Comparison of ENCODE assay signal across 1 cellular context in the genomic region with DNA sequence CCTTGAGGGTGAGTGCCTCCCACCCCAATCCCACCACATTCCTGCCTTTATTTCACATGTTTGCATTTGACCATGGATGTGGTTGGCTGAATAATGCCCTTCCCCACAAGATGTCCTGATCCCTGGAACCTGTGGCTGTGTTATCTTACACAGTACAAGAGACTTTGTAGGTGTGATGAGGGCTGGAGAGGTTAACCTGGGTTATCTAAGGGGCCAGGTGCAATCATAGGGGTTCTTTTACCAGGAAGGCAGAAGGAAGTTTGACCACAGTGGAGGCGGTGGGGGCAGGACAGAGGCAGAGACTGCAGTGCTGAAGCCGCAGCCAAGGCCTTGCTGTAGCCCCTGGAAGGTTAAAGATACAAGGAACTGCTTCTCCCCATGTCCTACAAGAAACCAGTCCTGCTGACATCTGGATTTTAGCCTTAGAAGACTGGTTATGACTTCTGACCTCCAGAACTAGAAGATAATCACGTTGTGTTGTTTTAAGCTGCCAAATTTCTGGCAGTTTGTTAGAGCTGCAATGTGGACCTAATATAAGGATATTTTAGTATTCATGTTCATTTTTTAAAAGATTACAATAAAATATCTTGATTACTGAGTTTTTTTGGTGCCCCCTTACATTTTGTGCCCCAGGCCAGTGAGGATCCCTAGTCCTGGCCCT.
TF ChIP-seq lines count a peak whose summit lies in the region.

No MANE protein-coding gene starts in this region.

TF ChIP-seq in K562, 482 proteins besides CTCF, POLR2A, EP300 and RAD21 (continues in another document):
- no peak for TF ChIP-seq MCM2 (IDR thresholded peaks at IDR 0.05; ENCODE audit: low read depth)
- peak; percentile 94 for TF ChIP-seq ARID1B (IDR thresholded peaks at IDR 0.05)
- peak; percentile 32; the same call in 1 of the 2 replicates for TF ChIP-seq EP400 (IDR thresholded peaks at IDR 0.05)
- TF ChIP-seq, protein P1, sequence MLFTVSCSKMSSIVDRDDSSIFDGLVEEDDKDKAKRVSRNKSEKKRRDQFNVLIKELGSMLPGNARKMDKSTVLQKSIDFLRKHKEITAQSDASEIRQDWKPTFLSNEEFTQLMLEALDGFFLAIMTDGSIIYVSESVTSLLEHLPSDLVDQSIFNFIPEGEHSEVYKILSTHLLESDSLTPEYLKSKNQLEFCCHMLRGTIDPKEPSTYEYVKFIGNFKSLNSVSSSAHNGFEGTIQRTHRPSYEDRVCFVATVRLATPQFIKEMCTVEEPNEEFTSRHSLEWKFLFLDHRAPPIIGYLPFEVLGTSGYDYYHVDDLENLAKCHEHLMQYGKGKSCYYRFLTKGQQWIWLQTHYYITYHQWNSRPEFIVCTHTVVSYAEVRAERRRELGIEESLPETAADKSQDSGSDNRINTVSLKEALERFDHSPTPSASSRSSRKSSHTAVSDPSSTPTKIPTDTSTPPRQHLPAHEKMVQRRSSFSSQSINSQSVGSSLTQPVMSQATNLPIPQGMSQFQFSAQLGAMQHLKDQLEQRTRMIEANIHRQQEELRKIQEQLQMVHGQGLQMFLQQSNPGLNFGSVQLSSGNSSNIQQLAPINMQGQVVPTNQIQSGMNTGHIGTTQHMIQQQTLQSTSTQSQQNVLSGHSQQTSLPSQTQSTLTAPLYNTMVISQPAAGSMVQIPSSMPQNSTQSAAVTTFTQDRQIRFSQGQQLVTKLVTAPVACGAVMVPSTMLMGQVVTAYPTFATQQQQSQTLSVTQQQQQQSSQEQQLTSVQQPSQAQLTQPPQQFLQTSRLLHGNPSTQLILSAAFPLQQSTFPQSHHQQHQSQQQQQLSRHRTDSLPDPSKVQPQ (CRISPR knock-in tag; IDR thresholded peaks at IDR 0.05; ENCODE audit: borderline replicate concordance), result no peak
- peak; percentile 63; the same call in 1 of the 2 replicates for TF ChIP-seq ZBTB7A (IDR thresholded peaks at IDR 0.05; ENCODE audit: borderline replicate concordance, control insufficient read depth, low read depth, low read length)
- peak; percentile 79; the same call in 1 of the 2 replicates for TF ChIP-seq ESRRA (IDR thresholded peaks at IDR 0.05; ENCODE audit: borderline replicate concordance, low read depth)
- TF ChIP-seq ETV6 (IDR thresholded peaks at IDR 0.05; ENCODE audit: borderline replicate concordance in 1 of 2, low read depth in 2 of 2, low read length in 1 of 2), result peak; percentile 43 to 93; a peak in 3 of 4 replicates
- TF ChIP-seq ETV6 (CRISPR knock-in tag; IDR thresholded peaks at IDR 0.05; ENCODE audit: borderline replicate concordance), result no peak
- peak; percentile 74 for TF ChIP-seq MTA2 (IDR thresholded peaks at IDR 0.05; ENCODE audit: low read depth)
- no peak for TF ChIP-seq PTRF (tag; IDR thresholded peaks at IDR 0.05)
- peak; percentile 36 to 85 for TF ChIP-seq MAZ (CRISPR knock-in tag; conservative IDR thresholded peaks at IDR 0.05 in 1 of 2, IDR thresholded peaks at IDR 0.05 in 1 of 2)
- peak; percentile 39 for TF ChIP-seq TBP (optimal IDR thresholded peaks at IDR 0.05; ENCODE audit: low read depth, low read length)
- TF ChIP-seq, protein P2, sequence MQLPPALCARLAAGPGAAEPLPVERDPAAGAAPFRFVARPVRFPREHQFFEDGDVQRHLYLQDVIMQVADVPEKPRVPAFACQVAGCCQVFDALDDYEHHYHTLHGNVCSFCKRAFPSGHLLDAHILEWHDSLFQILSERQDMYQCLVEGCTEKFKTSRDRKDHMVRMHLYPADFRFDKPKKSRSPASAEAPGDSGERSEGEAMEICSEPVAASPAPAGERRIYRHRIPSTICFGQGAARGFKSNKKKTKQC (CRISPR knock-in tag; IDR thresholded peaks at IDR 0.05), result 0 out of 2 replicates have a peak, but pooled peaks have one; percentile 19
- TF ChIP-seq ILF3 (IDR thresholded peaks at IDR 0.05; ENCODE audit: borderline replicate concordance), result no peak
- TF ChIP-seq PHB2 (IDR thresholded peaks at IDR 0.05; ENCODE audit: low read depth), result peak; percentile 32; the same call in 1 of the 2 replicates
- peak; percentile 92 for TF ChIP-seq NCOR1 (IDR thresholded peaks at IDR 0.05)
- TF ChIP-seq SMAD4 (CRISPR knock-in tag; conservative IDR thresholded peaks at IDR 0.05), result peak; percentile 87
- peak; percentile 96 for TF ChIP-seq TEAD4 (IDR thresholded peaks at IDR 0.05; ENCODE audit: low read length)
- no peak for TF ChIP-seq TEAD4 (CRISPR knock-in tag; IDR thresholded peaks at IDR 0.05; ENCODE audit: borderline replicate concordance)
- TF ChIP-seq, protein P3, sequence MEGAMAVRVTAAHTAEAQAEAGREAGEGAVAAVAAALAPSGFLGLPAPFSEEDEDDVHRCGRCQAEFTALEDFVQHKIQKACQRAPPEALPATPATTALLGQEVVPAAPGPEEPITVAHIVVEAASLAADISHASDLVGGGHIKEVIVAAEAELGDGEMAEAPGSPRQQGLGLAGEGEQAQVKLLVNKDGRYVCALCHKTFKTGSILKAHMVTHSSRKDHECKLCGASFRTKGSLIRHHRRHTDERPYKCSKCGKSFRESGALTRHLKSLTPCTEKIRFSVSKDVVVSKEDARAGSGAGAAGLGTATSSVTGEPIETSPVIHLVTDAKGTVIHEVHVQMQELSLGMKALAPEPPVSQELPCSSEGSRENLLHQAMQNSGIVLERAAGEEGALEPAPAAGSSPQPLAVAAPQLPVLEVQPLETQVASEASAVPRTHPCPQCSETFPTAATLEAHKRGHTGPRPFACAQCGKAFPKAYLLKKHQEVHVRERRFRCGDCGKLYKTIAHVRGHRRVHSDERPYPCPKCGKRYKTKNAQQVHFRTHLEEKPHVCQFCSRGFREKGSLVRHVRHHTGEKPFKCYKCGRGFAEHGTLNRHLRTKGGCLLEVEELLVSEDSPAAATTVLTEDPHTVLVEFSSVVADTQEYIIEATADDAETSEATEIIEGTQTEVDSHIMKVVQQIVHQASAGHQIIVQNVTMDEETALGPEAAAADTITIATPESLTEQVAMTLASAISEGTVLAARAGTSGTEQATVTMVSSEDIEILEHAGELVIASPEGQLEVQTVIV (CRISPR knock-in tag; IDR thresholded peaks at IDR 0.05; ENCODE audit: borderline replicate concordance), result no peak
- 0 out of 2 replicates have a peak, but pooled peaks have one; percentile 20 for TF ChIP-seq ZNF644 (tag; IDR thresholded peaks at IDR 0.05; ENCODE audit: low read depth)
- TF ChIP-seq KLF16 (IDR thresholded peaks at IDR 0.05), result peak; percentile 92
- TF ChIP-seq RBBP5 (IDR thresholded peaks at IDR 0.05; ENCODE audit: borderline replicate concordance, insufficient read depth, low read length, poor library complexity, severe bottlenecking), result peak; percentile 58
- TF ChIP-seq SUPT5H (IDR thresholded peaks at IDR 0.05), result no peak
- TF ChIP-seq CXXC5 (CRISPR knock-in tag; IDR thresholded peaks at IDR 0.05), result peak; percentile 64
- peak; percentile 80; the same call in 1 of the 2 replicates for TF ChIP-seq ZKSCAN8 (CRISPR knock-in tag; IDR thresholded peaks at IDR 0.05)
- TF ChIP-seq, protein P4, sequence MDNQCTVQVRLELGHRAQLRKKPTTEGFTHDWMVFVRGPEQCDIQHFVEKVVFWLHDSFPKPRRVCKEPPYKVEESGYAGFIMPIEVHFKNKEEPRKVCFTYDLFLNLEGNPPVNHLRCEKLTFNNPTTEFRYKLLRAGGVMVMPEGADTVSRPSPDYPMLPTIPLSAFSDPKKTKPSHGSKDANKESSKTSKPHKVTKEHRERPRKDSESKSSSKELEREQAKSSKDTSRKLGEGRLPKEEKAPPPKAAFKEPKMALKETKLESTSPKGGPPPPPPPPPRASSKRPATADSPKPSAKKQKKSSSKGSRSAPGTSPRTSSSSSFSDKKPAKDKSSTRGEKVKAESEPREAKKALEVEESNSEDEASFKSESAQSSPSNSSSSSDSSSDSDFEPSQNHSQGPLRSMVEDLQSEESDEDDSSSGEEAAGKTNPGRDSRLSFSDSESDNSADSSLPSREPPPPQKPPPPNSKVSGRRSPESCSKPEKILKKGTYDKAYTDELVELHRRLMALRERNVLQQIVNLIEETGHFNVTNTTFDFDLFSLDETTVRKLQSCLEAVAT (IDR thresholded peaks at IDR 0.05), result peak in 1 of 2 experiments; percentile 77; a peak in 2 of 4 replicates
- TF ChIP-seq, protein P5, sequence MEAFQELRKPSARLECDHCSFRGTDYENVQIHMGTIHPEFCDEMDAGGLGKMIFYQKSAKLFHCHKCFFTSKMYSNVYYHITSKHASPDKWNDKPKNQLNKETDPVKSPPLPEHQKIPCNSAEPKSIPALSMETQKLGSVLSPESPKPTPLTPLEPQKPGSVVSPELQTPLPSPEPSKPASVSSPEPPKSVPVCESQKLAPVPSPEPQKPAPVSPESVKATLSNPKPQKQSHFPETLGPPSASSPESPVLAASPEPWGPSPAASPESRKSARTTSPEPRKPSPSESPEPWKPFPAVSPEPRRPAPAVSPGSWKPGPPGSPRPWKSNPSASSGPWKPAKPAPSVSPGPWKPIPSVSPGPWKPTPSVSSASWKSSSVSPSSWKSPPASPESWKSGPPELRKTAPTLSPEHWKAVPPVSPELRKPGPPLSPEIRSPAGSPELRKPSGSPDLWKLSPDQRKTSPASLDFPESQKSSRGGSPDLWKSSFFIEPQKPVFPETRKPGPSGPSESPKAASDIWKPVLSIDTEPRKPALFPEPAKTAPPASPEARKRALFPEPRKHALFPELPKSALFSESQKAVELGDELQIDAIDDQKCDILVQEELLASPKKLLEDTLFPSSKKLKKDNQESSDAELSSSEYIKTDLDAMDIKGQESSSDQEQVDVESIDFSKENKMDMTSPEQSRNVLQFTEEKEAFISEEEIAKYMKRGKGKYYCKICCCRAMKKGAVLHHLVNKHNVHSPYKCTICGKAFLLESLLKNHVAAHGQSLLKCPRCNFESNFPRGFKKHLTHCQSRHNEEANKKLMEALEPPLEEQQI (IDR thresholded peaks at IDR 0.05), result no peak
- peak; percentile 58 for TF ChIP-seq CCNT2 (IDR thresholded peaks at IDR 0.05; ENCODE audit: borderline replicate concordance, extremely low read depth, insufficient read length, low read depth, low read length)
- TF ChIP-seq SMARCA4 (IDR thresholded peaks at IDR 0.05), result peak; percentile 84
- TF ChIP-seq RNF2 (IDR thresholded peaks at IDR 0.05), result peak; percentile 96
- peak; percentile 57; the same call in 1 of the 2 replicates for TF ChIP-seq FOXM1 (IDR thresholded peaks at IDR 0.05; ENCODE audit: low read depth)
- TF ChIP-seq FOXM1 (CRISPR knock-in tag; IDR thresholded peaks at IDR 0.05; ENCODE audit: low read depth), result no peak
- TF ChIP-seq, protein P6, sequence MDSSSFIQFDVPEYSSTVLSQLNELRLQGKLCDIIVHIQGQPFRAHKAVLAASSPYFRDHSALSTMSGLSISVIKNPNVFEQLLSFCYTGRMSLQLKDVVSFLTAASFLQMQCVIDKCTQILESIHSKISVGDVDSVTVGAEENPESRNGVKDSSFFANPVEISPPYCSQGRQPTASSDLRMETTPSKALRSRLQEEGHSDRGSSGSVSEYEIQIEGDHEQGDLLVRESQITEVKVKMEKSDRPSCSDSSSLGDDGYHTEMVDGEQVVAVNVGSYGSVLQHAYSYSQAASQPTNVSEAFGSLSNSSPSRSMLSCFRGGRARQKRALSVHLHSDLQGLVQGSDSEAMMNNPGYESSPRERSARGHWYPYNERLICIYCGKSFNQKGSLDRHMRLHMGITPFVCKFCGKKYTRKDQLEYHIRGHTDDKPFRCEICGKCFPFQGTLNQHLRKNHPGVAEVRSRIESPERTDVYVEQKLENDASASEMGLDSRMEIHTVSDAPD (CRISPR knock-in tag; IDR thresholded peaks at IDR 0.05), result peak; percentile 58; the same call in 1 of the 2 replicates
- peak; percentile 87 for TF ChIP-seq TAL1 (IDR thresholded peaks at IDR 0.05)
- TF ChIP-seq TEAD1 (CRISPR knock-in tag; IDR thresholded peaks at IDR 0.05), result 0 out of 4 replicates have a peak, but pooled peaks of 1 of the 2 experiments have one; percentile 51
- TF ChIP-seq ZBED1 (IDR thresholded peaks at IDR 0.05), result peak; percentile 87
- TF ChIP-seq ETV1 (tag; conservative IDR thresholded peaks at IDR 0.05; ENCODE audit: low read depth), result peak; percentile 52
- TF ChIP-seq DMBX1 (CRISPR knock-in tag; IDR thresholded peaks at IDR 0.05; ENCODE audit: borderline replicate concordance), result peak; percentile 81
- peak; percentile 82 for TF ChIP-seq LEF1 (IDR thresholded peaks at IDR 0.05)
- TF ChIP-seq, protein P7, sequence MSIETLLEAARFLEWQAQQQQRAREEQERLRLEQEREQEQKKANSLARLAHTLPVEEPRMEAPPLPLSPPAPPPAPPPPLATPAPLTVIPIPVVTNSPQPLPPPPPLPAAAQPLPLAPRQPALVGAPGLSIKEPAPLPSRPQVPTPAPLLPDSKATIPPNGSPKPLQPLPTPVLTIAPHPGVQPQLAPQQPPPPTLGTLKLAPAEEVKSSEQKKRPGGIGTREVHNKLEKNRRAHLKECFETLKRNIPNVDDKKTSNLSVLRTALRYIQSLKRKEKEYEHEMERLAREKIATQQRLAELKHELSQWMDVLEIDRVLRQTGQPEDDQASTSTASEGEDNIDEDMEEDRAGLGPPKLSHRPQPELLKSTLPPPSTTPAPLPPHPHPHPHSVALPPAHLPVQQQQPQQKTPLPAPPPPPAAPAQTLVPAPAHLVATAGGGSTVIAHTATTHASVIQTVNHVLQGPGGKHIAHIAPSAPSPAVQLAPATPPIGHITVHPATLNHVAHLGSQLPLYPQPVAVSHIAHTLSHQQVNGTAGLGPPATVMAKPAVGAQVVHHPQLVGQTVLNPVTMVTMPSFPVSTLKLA (conservative IDR thresholded peaks at IDR 0.05), result no peak
- peak; percentile 89 for TF ChIP-seq POLR2AphosphoS5 (IDR thresholded peaks at IDR 0.05; ENCODE audit: control insufficient read depth, insufficient read depth, low read depth, low read length)
- TF ChIP-seq, protein P8, sequence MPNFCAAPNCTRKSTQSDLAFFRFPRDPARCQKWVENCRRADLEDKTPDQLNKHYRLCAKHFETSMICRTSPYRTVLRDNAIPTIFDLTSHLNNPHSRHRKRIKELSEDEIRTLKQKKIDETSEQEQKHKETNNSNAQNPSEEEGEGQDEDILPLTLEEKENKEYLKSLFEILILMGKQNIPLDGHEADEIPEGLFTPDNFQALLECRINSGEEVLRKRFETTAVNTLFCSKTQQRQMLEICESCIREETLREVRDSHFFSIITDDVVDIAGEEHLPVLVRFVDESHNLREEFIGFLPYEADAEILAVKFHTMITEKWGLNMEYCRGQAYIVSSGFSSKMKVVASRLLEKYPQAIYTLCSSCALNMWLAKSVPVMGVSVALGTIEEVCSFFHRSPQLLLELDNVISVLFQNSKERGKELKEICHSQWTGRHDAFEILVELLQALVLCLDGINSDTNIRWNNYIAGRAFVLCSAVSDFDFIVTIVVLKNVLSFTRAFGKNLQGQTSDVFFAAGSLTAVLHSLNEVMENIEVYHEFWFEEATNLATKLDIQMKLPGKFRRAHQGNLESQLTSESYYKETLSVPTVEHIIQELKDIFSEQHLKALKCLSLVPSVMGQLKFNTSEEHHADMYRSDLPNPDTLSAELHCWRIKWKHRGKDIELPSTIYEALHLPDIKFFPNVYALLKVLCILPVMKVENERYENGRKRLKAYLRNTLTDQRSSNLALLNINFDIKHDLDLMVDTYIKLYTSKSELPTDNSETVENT (CRISPR knock-in tag; IDR thresholded peaks at IDR 0.05), result no peak
- TF ChIP-seq FUS (optimal IDR thresholded peaks at IDR 0.05; ENCODE audit: low read depth, low read length), result no peak
- TF ChIP-seq, protein P9, sequence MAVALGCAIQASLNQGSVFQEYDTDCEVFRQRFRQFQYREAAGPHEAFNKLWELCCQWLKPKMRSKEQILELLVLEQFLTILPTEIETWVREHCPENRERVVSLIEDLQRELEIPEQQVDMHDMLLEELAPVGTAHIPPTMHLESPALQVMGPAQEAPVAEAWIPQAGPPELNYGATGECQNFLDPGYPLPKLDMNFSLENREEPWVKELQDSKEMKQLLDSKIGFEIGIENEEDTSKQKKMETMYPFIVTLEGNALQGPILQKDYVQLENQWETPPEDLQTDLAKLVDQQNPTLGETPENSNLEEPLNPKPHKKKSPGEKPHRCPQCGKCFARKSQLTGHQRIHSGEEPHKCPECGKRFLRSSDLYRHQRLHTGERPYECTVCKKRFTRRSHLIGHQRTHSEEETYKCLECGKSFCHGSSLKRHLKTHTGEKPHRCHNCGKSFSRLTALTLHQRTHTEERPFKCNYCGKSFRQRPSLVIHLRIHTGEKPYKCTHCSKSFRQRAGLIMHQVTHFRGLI (CRISPR knock-in tag; IDR thresholded peaks at IDR 0.05), result no peak
- no peak for TF ChIP-seq PHF20 (IDR thresholded peaks at IDR 0.05; ENCODE audit: partially characterized antibody)
